ENCODE assay signal across 8 cellular contexts in the genomic region with DNA sequence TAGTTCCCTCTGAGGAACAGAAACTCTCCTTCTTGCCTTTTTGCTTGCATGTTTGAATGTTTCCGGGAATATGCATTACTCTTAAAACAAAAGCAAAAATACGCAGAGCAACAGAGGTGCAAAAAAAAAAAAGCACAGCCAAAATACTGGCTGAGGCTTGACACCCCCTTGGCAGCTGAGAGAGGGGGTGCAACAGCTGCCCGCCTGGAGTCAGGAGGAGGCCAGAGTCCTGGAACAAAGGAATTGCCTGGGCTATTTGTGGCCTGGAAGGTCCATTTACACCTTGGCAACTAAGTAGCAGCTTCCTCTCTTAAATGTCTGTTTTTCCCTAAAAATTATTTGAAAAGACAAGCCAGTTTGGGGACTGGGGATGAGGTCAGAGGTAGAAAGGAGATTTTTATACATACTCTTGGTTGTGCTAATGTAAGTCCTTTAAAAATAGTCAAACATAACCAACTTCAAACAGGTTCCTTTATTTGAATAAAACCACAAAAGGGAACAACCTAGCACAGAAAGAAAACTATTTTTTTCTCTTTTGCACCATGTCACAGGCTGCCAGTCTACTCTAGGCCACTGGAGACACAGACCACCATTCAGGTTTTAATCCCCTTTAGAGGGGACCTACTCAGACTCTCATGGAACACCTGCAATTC. TPM values are rescaled to one million over a fixed set of nuclear protein-coding genes. Genes with fewer than 3 reads are reported as not detected.
DNase-seq lines count a peak whose midpoint lies in the region; ATAC-seq and TF ChIP-seq lines count a peak whose summit lies in the region.

No MANE protein-coding gene starts in this region.

- H3K79me2 ChIP-seq in DND-41 (ENCODE audit: insufficient read depth, low read length), result peaks cover 100% of the 10 kb centered on the region

- H3K27me3 ChIP-seq in DND-41 (ENCODE audit: insufficient read depth, low read length, poor library complexity), result no peaks in the 10 kb centered on the region
- no peaks in the 10 kb centered on the region for H3K27me3 ChIP-seq in esophagus muscularis mucosa

- peaks cover 98% of the 10 kb centered on the region for H3K4me1 Mint-ChIP-seq in activated naive CD8-positive, alpha-beta T cell treated with anti-CD3 and anti-CD28 coated beads, Interleukin-2, amount 50 U/mL, for 24 hours

- peaks cover 10% of the 10 kb centered on the region for H3K36me3 ChIP-seq in DND-41 (ENCODE audit: insufficient read depth, low read length)
- H3K36me3 ChIP-seq in esophagus muscularis mucosa, result no peaks in the 10 kb centered on the region

- intact Hi-C loops in esophagus muscularis mucosa (cut with DNase I), result no loop called here
- intact Hi-C loops in left cardiac atrium (cut with DNase I), result no loop called here

- H3K4me3 ChIP-seq in DND-41 (ENCODE audit: low read depth in 1 of 2, low read length in 2 of 2), result no peak overlapping the region
- H3K4me3 ChIP-seq in esophagus muscularis mucosa, result no peak overlapping the region

- H3K36me3 Mint-ChIP-seq in activated naive CD8-positive, alpha-beta T cell treated with anti-CD3 and anti-CD28 coated beads, Interleukin-2, amount 50 U/mL, for 24 hours (ENCODE audit: low read depth), result peaks cover 2% of the 10 kb centered on the region

- no peaks in the 10 kb centered on the region for H3K27me3 Mint-ChIP-seq in activated naive CD8-positive, alpha-beta T cell treated with anti-CD3 and anti-CD28 coated beads, Interleukin-2, amount 50 U/mL, for 24 hours

- no peak for DNase-seq in DND-41
- no peak for DNase-seq in activated naive CD8-positive, alpha-beta T cell treated with anti-CD3 and anti-CD28 coated beads, Interleukin-2, amount 50 U/mL, for 24 hours
- DNase-seq in NCI-H1436 (lab: John Stamatoyannopoulos, UW), result no peak
- no peak for DNase-seq in ureter (ENCODE audit: low spot score)
- no peak for DNase-seq in esophagus muscularis mucosa (ENCODE audit: extremely low spot score)
- DNase-seq in left cardiac atrium, result no peak

- 34% methylated on average over 3 of the region's 3 CpGs for WGBS in esophagus muscularis mucosa

- H3K4me3 Mint-ChIP-seq in activated naive CD8-positive, alpha-beta T cell treated with anti-CD3 and anti-CD28 coated beads, Interleukin-2, amount 50 U/mL, for 24 hours, result no peak overlapping the region

- no peak overlapping the region for H3K27ac ChIP-seq in DND-41 (ENCODE audit: low read length)
- no peak overlapping the region for H3K27ac ChIP-seq in esophagus muscularis mucosa (replicated peaks in 1 of 4)

- TF ChIP-seq CTCF in DND-41 (IDR thresholded peaks at IDR 0.05; ENCODE audit: borderline replicate concordance, extremely low read depth, low read length, poor library complexity, severe bottlenecking) (no peak), esophagus muscularis mucosa (IDR thresholded peaks at IDR 0.05) (no peak)

- no peaks in the 10 kb centered on the region for H3K9me3 Mint-ChIP-seq in activated naive CD8-positive, alpha-beta T cell treated with anti-CD3 and anti-CD28 coated beads, Interleukin-2, amount 50 U/mL, for 24 hours

- peaks cover 99% of the 10 kb centered on the region for H4K20me1 ChIP-seq in DND-41 (ENCODE audit: insufficient read depth, low read length)

- H2AFZ ChIP-seq in DND-41 (ENCODE audit: low read depth, low read length), result no peak overlapping the region

- ATAC-seq in DND-41 (ENCODE audit: insufficient read depth, low read depth), result peak; percentile 69
- peak; percentile 81 for ATAC-seq in GM19395 (IDR thresholded peaks at IDR 0.05; ENCODE audit: unreplicated experiment)
- ATAC-seq in HG03354 (IDR thresholded peaks at IDR 0.05; ENCODE audit: poor library complexity, severe bottlenecking, unreplicated experiment), result peak; percentile 79
- peak; percentile 55 for ATAC-seq in activated naive CD8-positive, alpha-beta T cell treated with anti-CD3 and anti-CD28 coated beads, Interleukin-2, amount 50 U/mL, for 24 hours
- no peak for ATAC-seq in left cardiac atrium

- TF ChIP-seq POLR2A in esophagus muscularis mucosa (IDR thresholded peaks at IDR 0.05; ENCODE audit: low read depth), result no peak

- peak overlapping the region; percentile 71 for H3K27ac Mint-ChIP-seq in activated naive CD8-positive, alpha-beta T cell treated with anti-CD3 and anti-CD28 coated beads, Interleukin-2, amount 50 U/mL, for 24 hours

- H3K4me1 ChIP-seq in DND-41 (ENCODE audit: insufficient read depth, low read length) (peaks cover 31% of the 10 kb centered on the region), esophagus muscularis mucosa (peaks cover 69 to 99% (median 90%) of the 10 kb centered on the region in 4 donors)

- H3K4me2 ChIP-seq in DND-41 (ENCODE audit: insufficient read depth, low read length), result no peak overlapping the region

- TF ChIP-seq EP300 in esophagus muscularis mucosa (IDR thresholded peaks at IDR 0.05), result no peak

- no peaks in the 10 kb centered on the region for H3K9me3 ChIP-seq in DND-41 (ENCODE audit: insufficient read depth, low read length, severe bottlenecking)
- no peaks in the 10 kb centered on the region for H3K9me3 ChIP-seq in esophagus muscularis mucosa

- H3K9ac ChIP-seq in DND-41 (ENCODE audit: low read depth, low read length), result no peak overlapping the region

RNA-seq across cellular contexts. Expression of a gene that starts 19.5 kb away (rescaled TPM):
- total RNA-seq in ureter (143 TPM), esophagus muscularis mucosa (10 to 100 TPM; 67.9 to 84.7 (median 73.3) TPM), left cardiac atrium (10 to 100 TPM; 56.0 to 69.1 TPM)

Comparison
In these comparisons a context has a peak if more than half of its experiments do, and no peak if none do; other contexts are left out.
1. ATAC-seq: peak in DND-41 (single experiment), GM19395 (single experiment), HG03354 (single experiment) and activated naive CD8-positive, alpha-beta T cell treated with anti-CD3 and anti-CD28 coated beads, Interleukin-2, amount 50 U/mL, for 24 hours (single experiment); none in left cardiac atrium (0 of 2).